ENCODE assay signal across 3 cellular contexts in genomic region chr19:3269972-3270667, GRCh38.
TF ChIP-seq lines count a peak whose summit lies in the region.

No MANE protein-coding gene starts in this region.

TF ChIP-seq in SK-N-SH, 30 proteins besides CTCF, POLR2A, EP300 and RAD21:
- TF ChIP-seq FOSL2 (IDR thresholded peaks at IDR 0.05; ENCODE audit: borderline replicate concordance, low read depth) (no peak), GATA2 (CRISPR knock-in tag; IDR thresholded peaks at IDR 0.05) (no peak), NRF1 (IDR thresholded peaks at IDR 0.05; ENCODE audit: low read depth, low read length) (no peak), ZBTB33 (IDR thresholded peaks at IDR 0.05; ENCODE audit: borderline replicate concordance, low read depth) (no peak), RXRA (IDR thresholded peaks at IDR 0.05; ENCODE audit: borderline replicate concordance, low read depth) (no peak), PBX3 (IDR thresholded peaks at IDR 0.05) (no peak), TCF12 (IDR thresholded peaks at IDR 0.05) (no peak), JUND (IDR thresholded peaks at IDR 0.05) (no peak)
- TF ChIP-seq, protein P1, sequence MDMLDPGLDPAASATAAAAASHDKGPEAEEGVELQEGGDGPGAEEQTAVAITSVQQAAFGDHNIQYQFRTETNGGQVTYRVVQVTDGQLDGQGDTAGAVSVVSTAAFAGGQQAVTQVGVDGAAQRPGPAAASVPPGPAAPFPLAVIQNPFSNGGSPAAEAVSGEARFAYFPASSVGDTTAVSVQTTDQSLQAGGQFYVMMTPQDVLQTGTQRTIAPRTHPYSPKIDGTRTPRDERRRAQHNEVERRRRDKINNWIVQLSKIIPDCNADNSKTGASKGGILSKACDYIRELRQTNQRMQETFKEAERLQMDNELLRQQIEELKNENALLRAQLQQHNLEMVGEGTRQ (IDR thresholded peaks at IDR 0.05; ENCODE audit: borderline replicate concordance, low read depth, low read length), result no peak
- TF ChIP-seq, protein P2, sequence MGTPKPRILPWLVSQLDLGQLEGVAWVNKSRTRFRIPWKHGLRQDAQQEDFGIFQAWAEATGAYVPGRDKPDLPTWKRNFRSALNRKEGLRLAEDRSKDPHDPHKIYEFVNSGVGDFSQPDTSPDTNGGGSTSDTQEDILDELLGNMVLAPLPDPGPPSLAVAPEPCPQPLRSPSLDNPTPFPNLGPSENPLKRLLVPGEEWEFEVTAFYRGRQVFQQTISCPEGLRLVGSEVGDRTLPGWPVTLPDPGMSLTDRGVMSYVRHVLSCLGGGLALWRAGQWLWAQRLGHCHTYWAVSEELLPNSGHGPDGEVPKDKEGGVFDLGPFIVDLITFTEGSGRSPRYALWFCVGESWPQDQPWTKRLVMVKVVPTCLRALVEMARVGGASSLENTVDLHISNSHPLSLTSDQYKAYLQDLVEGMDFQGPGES (IDR thresholded peaks at IDR 0.05; ENCODE audit: low read depth, low read length), result no peak
TF ChIP-seq in SK-N-SH: peak in this region for 0.

TF ChIP-seq in SK-N-SH treated with all-trans-retinoic acid at 6 μM for 48 hours, 23 proteins besides CTCF, POLR2A, EP300 and RAD21:
- no peak for TF ChIP-seq GLIS3 (CRISPR knock-in tag; IDR thresholded peaks at IDR 0.05)
- no peak for TF ChIP-seq TOX (CRISPR knock-in tag; IDR thresholded peaks at IDR 0.05; ENCODE audit: borderline replicate concordance)
- no peak for TF ChIP-seq ISL1 (CRISPR knock-in tag; IDR thresholded peaks at IDR 0.05)
- no peak for TF ChIP-seq PPARA (CRISPR knock-in tag; IDR thresholded peaks at IDR 0.05; ENCODE audit: borderline replicate concordance)
- TF ChIP-seq SNAI2 (CRISPR knock-in tag; IDR thresholded peaks at IDR 0.05), result no peak
- no peak for TF ChIP-seq BACH2 (CRISPR knock-in tag; IDR thresholded peaks at IDR 0.05; ENCODE audit: borderline replicate concordance)
- no peak for TF ChIP-seq ZFP30 (CRISPR knock-in tag; IDR thresholded peaks at IDR 0.05)

TF ChIP-seq in H1, 55 proteins besides CTCF, POLR2A, EP300 and RAD21:
- TF ChIP-seq NANOG (IDR thresholded peaks at IDR 0.05; ENCODE audit: insufficient read depth, low read depth, low read length, poor library complexity, severe bottlenecking) (no peak), KDM5A (IDR thresholded peaks at IDR 0.05; ENCODE audit: low read length) (no peak), KDM1A (IDR thresholded peaks at IDR 0.05; ENCODE audit: borderline replicate concordance, low read length) (peak; percentile 52)
